33 cellular contexts compared by ENCODE assay signal in genomic region chr22:47267531-47268282, GRCh38.
"Had no signal": no experiment of that assay in that cellular context is flagged by ENCODE, and none has a peak within 500 bp of the region (broad histone marks: within the 10 kb centered on the region; RNA-seq: fewer than 3 reads in every experiment).

No MANE protein-coding gene starts in this region.

- DNase-seq: activated B cell treated with CpG ODN at 0.5 μM for 24 hours; activated CD4-positive, alpha-beta memory T cell treated with anti-CD3 and anti-CD28 coated beads, Interleukin-2, amount 10 ng/mL, durations not matched to agents 7 days and 5 days; activated CD4-positive, alpha-beta T cell treated with anti-CD3 and anti-CD28 coated beads for 36 hours; activated CD4-positive, alpha-beta T cell treated with anti-CD3 and anti-CD28 coated beads, Interleukin-2, amount 10 ng/mL, durations not matched to agents 24 days and 14 days; activated CD4-positive, alpha-beta T cell treated with anti-CD3 and anti-CD28 coated beads, Interleukin-2, amount 50 U/mL, for 4 hours; activated CD4-positive, CD25-positive, alpha-beta regulatory T cell treated with anti-CD3 and anti-CD28 coated beads, Interleukin-2, amount 50 U/mL, for 72 hours; activated CD8-positive, alpha-beta memory T cell treated with anti-CD3 and anti-CD28 coated beads, Interleukin-2, amount 50 U/mL, for 48 hours; activated effector memory CD4-positive, alpha-beta T cell treated with Interleukin-2 at 50 U/mL for 16 hours; activated gamma-delta T cell treated with Interleukin-2 at 50 U/mL for 16 hours; activated naive CD4-positive, alpha-beta T cell treated with anti-CD3 and anti-CD28 coated beads, Interleukin-2, amount 50 U/mL, for 16 hours; activated naive CD4-positive, alpha-beta T cell treated with Interleukin-2 at 50 U/mL for 16 hours; activated T-cell treated with anti-CD3 and anti-CD28 coated beads for 4 hours; activated T-cell treated with anti-CD3 and anti-CD28 coated beads, Interleukin-2, amount 50 U/mL, for 4 hours; amygdala; aorta; central memory CD4-positive, alpha-beta T cell; cerebellar nuclear complex; colonic mucosa; dorsolateral prefrontal cortex; effector memory CD8-positive, alpha-beta T cell; erythroblast; foreskin keratinocyte; gastrocnemius medialis; glutamatergic neuron; heart left ventricle; T-helper 1 cell; T-helper 17 cell; T1000; WERI-Rb-1 had no signal

- ATAC-seq: activated CD4-positive, alpha-beta T cell treated with anti-CD3 and anti-CD28 coated beads for 36 hours; activated T-cell treated with anti-CD3 and anti-CD28 coated beads, Interleukin-2, amount 50 U/mL, for 4 hours; activated T-helper 17 cell treated with anti-CD3 and anti-CD28 coated beads, Interleukin-2, amount 50 U/mL, for 72 hours; effector memory CD8-positive, alpha-beta T cell; foreskin keratinocyte; gastrocnemius medialis; heart left ventricle; T-helper 17 cell had no signal

- H3K27me3 ChIP-seq: cardiac muscle cell, colonic mucosa, foreskin keratinocyte, gastrocnemius medialis had no signal

- H3K4me1 ChIP-seq: breast epithelium, colonic mucosa, esophagus muscularis mucosa, foreskin keratinocyte, gastrocnemius medialis, heart left ventricle had no signal

- H3K9me3 ChIP-seq: colonic mucosa, gastrocnemius medialis had no signal

- H3K36me3 ChIP-seq: breast epithelium, cardiac muscle cell, colonic mucosa, esophagus muscularis mucosa, gastrocnemius medialis, heart left ventricle, WERI-Rb-1 had no signal

- H3K4me3 ChIP-seq: breast epithelium, cardiac muscle cell, colonic mucosa, dorsolateral prefrontal cortex, esophagus muscularis mucosa, gastrocnemius medialis, heart left ventricle had no signal

- H3K27ac ChIP-seq: breast epithelium, cardiac muscle cell, colonic mucosa, dorsolateral prefrontal cortex, esophagus muscularis mucosa, foreskin keratinocyte, gastrocnemius medialis, heart left ventricle, WERI-Rb-1 had no signal
